ENCODE assay signal across 8 cellular contexts in genomic region chr10:92242910-92243671, GRCh38. TPM values are rescaled to one million over a fixed set of nuclear protein-coding genes. Genes with fewer than 3 reads are reported as not detected.
DNase-seq lines count a peak whose midpoint lies in the region; ATAC-seq and TF ChIP-seq lines count a peak whose summit lies in the region.

No MANE protein-coding gene starts in this region.

- H3K27ac ChIP-seq in OCI-LY3 (ENCODE audit: low read length) (no peak overlapping the region), esophagus squamous epithelium (peak overlapping the region; percentile 5 to 98 (median 53)), stomach smooth muscle (ENCODE audit: low read length) (no peak overlapping the region)

- peaks cover 3% of the 10 kb centered on the region for H3K27me3 Mint-ChIP-seq in activated T-helper 17 cell treated with anti-CD3 and anti-CD28 coated beads, Interleukin-2, amount 50 U/mL, for 72 hours

- H2AFZ ChIP-seq in OCI-LY3 (ENCODE audit: low read depth, low read length) = peak overlapping the region; percentile 5; the same call in 1 of the 2 replicates

- ATAC-seq in activated T-helper 17 cell treated with anti-CD3 and anti-CD28 coated beads, Interleukin-2, amount 50 U/mL, for 72 hours (replicated peaks) = peak; percentile 38

- peaks cover 15% of the 10 kb centered on the region for H3K4me1 ChIP-seq in OCI-LY3 (ENCODE audit: low read length)
- peaks cover 7 to 65% (median 11%) of the 10 kb centered on the region in 3 donors for H3K4me1 ChIP-seq in esophagus squamous epithelium
- peaks cover 11% of the 10 kb centered on the region for H3K4me1 ChIP-seq in stomach smooth muscle (ENCODE audit: control insufficient read depth, insufficient read depth, low read length)

- no peaks in the 10 kb centered on the region for H3K9me3 Mint-ChIP-seq in activated T-helper 17 cell treated with anti-CD3 and anti-CD28 coated beads, Interleukin-2, amount 50 U/mL, for 72 hours

- H3K36me3 ChIP-seq in OCI-LY3 (replicated peaks; ENCODE audit: low read depth, low read length) = no peaks in the 10 kb centered on the region
- no peaks in the 10 kb centered on the region for H3K36me3 ChIP-seq in esophagus squamous epithelium
- no peaks in the 10 kb centered on the region for H3K36me3 ChIP-seq in stomach smooth muscle (ENCODE audit: control insufficient read depth in 2 of 2, insufficient read depth in 2 of 2, low read length in 2 of 2)

- DNase-seq in DMS114 treated with DMSO at 0.1 percent for 48 hours (lab: John Stamatoyannopoulos, UW; ENCODE audit: unreplicated experiment) = peak; percentile 80
- peak; percentile 65 for DNase-seq in HuH-7 (ENCODE audit: low spot score)
- DNase-seq in esophagus squamous epithelium (lab: John Stamatoyannopoulos, UW) = no peak
- DNase-seq in mucosa of gallbladder (ENCODE audit: low spot score) = peak; percentile 60
- no peak for DNase-seq in GM10266 (ENCODE audit: extremely low spot score)

- peak overlapping the region; percentile 64 for H3K4me3 Mint-ChIP-seq in activated T-helper 17 cell treated with anti-CD3 and anti-CD28 coated beads, Interleukin-2, amount 50 U/mL, for 72 hours

- H3K27me3 ChIP-seq in OCI-LY3 (ENCODE audit: low read depth, low read length) = no peaks in the 10 kb centered on the region
- H3K27me3 ChIP-seq in esophagus squamous epithelium = no peaks in the 10 kb centered on the region
- H3K27me3 ChIP-seq in stomach smooth muscle (ENCODE audit: control insufficient read depth in 1 of 2, insufficient read depth in 2 of 2, low read length in 2 of 2) = no peaks in the 10 kb centered on the region

- 17 to 20% methylated on average over 8 of the region's 8 CpGs for WGBS in esophagus squamous epithelium, 2 donors

- H3K27ac Mint-ChIP-seq in activated T-helper 17 cell treated with anti-CD3 and anti-CD28 coated beads, Interleukin-2, amount 50 U/mL, for 72 hours = peak overlapping the region; percentile 48

- H3K9me3 ChIP-seq in OCI-LY3 (ENCODE audit: insufficient read depth, low read length) = no peaks in the 10 kb centered on the region
- H3K9me3 ChIP-seq in esophagus squamous epithelium = no peaks in the 10 kb centered on the region
- no peaks in the 10 kb centered on the region for H3K9me3 ChIP-seq in stomach smooth muscle (ENCODE audit: control insufficient read depth in 2 of 2, low read length in 2 of 2)

- H3K36me3 Mint-ChIP-seq in activated T-helper 17 cell treated with anti-CD3 and anti-CD28 coated beads, Interleukin-2, amount 50 U/mL, for 72 hours (ENCODE audit: low read depth) = peaks cover 26% of the 10 kb centered on the region

- no peaks in the 10 kb centered on the region for H4K20me1 ChIP-seq in OCI-LY3 (ENCODE audit: insufficient read depth, low read length)

- intact Hi-C loops in esophagus squamous epithelium (cut with DNase I) = no loop called here

- H3K9ac ChIP-seq in OCI-LY3 (ENCODE audit: low read length) (peak overlapping the region; percentile 7; the same call in 1 of the 2 replicates), stomach smooth muscle (ENCODE audit: low read length in 2 of 2) (peak overlapping the region; percentile 58 to 74)

- TF ChIP-seq CTCF in OCI-LY3 (IDR thresholded peaks at IDR 0.05; ENCODE audit: low read depth, low read length) = no peak
- TF ChIP-seq CTCF in esophagus squamous epithelium (IDR thresholded peaks at IDR 0.05) = no peak
- no peak for TF ChIP-seq CTCF in GM10266 (IDR thresholded peaks at IDR 0.05; ENCODE audit: control insufficient read depth, insufficient read depth, low read depth, missing control alignments)

- peak overlapping the region; percentile 61 for H3K4me2 ChIP-seq in OCI-LY3 (ENCODE audit: low read length)

- no peak for TF ChIP-seq POLR2A in esophagus squamous epithelium (IDR thresholded peaks at IDR 0.05)

- H3K4me1 Mint-ChIP-seq in activated T-helper 17 cell treated with anti-CD3 and anti-CD28 coated beads, Interleukin-2, amount 50 U/mL, for 72 hours = peaks cover 28% of the 10 kb centered on the region

- no peaks in the 10 kb centered on the region for H3K79me2 ChIP-seq in OCI-LY3 (ENCODE audit: low read length)

- H3K4me3 ChIP-seq in OCI-LY3 (ENCODE audit: low read length) (peak overlapping the region; percentile 67), esophagus squamous epithelium (peak overlapping the region in 3 of 4 donors; percentile 36 to 52 (median 37)), stomach smooth muscle (ENCODE audit: low read length in 2 of 2) (peak overlapping the region; percentile 56 to 58)

RNA-seq across cellular contexts. Expression of gene CPEB3, which starts 47.8 kb away (rescaled TPM):
- total RNA-seq in activated T-helper 17 cell treated with anti-CD3 and anti-CD28 coated beads, Interleukin-2, amount 50 U/mL, for 72 hours = 1 to 10 TPM; 2.1 to 2.9 TPM
- 1 to 10 TPM; 5.5 to 8.8 (median 7.3) TPM for total RNA-seq in esophagus squamous epithelium
- total RNA-seq in mucosa of gallbladder = 9.7 TPM

RNA-seq across cellular contexts. Expression of gene MARCHF5, which starts 47.9 kb away (rescaled TPM):
- total RNA-seq in activated T-helper 17 cell treated with anti-CD3 and anti-CD28 coated beads, Interleukin-2, amount 50 U/mL, for 72 hours = 10 to 100 TPM; 28.7 to 31.6 TPM
- total RNA-seq in esophagus squamous epithelium (10 to 100 TPM; 17.6 to 29.9 (median 27.0) TPM), mucosa of gallbladder (51.2 TPM)

Comparison
In these comparisons a context has a peak if more than half of its experiments do, and no peak if none do; other contexts are left out.
1. DNase-seq: peak in DMS114 treated with DMSO at 0.1 percent for 48 hours (single experiment), HuH-7 (single experiment) and mucosa of gallbladder (single experiment); none in esophagus squamous epithelium (single experiment) and GM10266 (single experiment).
2. H3K27ac ChIP-seq: peak in esophagus squamous epithelium (4 of 4); none in OCI-LY3 (single experiment) and stomach smooth muscle (single experiment).
3. Peak in every context shown above with its lines, with median percentiles within 50 percentile points of each other: H3K4me3 ChIP-seq.